2 cellular contexts compared by ENCODE assay signal in the genomic region with DNA sequence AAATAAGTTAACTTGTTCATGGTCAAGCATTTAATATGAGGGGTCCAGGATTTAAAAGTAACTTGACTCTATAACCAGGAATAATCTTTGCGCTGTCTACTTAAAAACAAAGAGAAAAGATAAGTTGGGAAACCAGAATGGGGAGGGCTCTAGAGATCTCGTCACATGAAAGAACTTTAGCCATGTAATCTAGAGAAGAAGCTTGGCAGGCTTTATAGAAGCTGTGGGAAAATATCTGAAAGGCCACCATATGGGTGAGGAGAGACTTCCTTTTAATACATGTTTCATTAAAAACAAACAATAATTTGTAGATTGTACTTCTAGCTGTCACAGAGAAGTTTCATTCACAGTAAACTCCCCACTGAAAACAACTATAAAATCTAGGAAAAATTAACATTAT.
TF ChIP-seq lines count a peak whose summit lies in the region.

No MANE protein-coding gene starts in this region.

TF ChIP-seq in GM23338, 12 proteins besides CTCF, POLR2A, EP300 and RAD21 (continues in another document):
- no peak for TF ChIP-seq EZH2 (IDR thresholded peaks at IDR 0.05; ENCODE audit: low read depth, unreplicated experiment)
- no peak for TF ChIP-seq POLR2AphosphoS5 (IDR thresholded peaks at IDR 0.05; ENCODE audit: low read depth)
- TF ChIP-seq ETS1 (IDR thresholded peaks at IDR 0.05): no peak
- no peak for TF ChIP-seq JUNB (IDR thresholded peaks at IDR 0.05; ENCODE audit: unreplicated experiment)
- no peak for TF ChIP-seq ZNF331 (CRISPR knock-in tag; IDR thresholded peaks at IDR 0.05; ENCODE audit: low read depth)
- no peak for TF ChIP-seq EZH2phosphoT487 (IDR thresholded peaks at IDR 0.05; ENCODE audit: unreplicated experiment)
- TF ChIP-seq STAT1 (IDR thresholded peaks at IDR 0.05; ENCODE audit: unreplicated experiment): no peak
- TF ChIP-seq ZNF114 (CRISPR knock-in tag; IDR thresholded peaks at IDR 0.05): no peak
- TF ChIP-seq, protein P1, sequence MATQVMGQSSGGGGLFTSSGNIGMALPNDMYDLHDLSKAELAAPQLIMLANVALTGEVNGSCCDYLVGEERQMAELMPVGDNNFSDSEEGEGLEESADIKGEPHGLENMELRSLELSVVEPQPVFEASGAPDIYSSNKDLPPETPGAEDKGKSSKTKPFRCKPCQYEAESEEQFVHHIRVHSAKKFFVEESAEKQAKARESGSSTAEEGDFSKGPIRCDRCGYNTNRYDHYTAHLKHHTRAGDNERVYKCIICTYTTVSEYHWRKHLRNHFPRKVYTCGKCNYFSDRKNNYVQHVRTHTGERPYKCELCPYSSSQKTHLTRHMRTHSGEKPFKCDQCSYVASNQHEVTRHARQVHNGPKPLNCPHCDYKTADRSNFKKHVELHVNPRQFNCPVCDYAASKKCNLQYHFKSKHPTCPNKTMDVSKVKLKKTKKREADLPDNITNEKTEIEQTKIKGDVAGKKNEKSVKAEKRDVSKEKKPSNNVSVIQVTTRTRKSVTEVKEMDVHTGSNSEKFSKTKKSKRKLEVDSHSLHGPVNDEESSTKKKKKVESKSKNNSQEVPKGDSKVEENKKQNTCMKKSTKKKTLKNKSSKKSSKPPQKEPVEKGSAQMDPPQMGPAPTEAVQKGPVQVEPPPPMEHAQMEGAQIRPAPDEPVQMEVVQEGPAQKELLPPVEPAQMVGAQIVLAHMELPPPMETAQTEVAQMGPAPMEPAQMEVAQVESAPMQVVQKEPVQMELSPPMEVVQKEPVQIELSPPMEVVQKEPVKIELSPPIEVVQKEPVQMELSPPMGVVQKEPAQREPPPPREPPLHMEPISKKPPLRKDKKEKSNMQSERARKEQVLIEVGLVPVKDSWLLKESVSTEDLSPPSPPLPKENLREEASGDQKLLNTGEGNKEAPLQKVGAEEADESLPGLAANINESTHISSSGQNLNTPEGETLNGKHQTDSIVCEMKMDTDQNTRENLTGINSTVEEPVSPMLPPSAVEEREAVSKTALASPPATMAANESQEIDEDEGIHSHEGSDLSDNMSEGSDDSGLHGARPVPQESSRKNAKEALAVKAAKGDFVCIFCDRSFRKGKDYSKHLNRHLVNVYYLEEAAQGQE (IDR thresholded peaks at IDR 0.05; ENCODE audit: unreplicated experiment): no peak
- no peak for TF ChIP-seq ZNF462 (CRISPR knock-in tag; IDR thresholded peaks at IDR 0.05)

TF ChIP-seq in H1, 55 proteins besides CTCF, POLR2A, EP300 and RAD21:
- TF ChIP-seq, protein P2, sequence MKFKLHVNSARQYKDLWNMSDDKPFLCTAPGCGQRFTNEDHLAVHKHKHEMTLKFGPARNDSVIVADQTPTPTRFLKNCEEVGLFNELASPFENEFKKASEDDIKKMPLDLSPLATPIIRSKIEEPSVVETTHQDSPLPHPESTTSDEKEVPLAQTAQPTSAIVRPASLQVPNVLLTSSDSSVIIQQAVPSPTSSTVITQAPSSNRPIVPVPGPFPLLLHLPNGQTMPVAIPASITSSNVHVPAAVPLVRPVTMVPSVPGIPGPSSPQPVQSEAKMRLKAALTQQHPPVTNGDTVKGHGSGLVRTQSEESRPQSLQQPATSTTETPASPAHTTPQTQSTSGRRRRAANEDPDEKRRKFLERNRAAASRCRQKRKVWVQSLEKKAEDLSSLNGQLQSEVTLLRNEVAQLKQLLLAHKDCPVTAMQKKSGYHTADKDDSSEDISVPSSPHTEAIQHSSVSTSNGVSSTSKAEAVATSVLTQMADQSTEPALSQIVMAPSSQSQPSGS (IDR thresholded peaks at IDR 0.05; ENCODE audit: low read length): no peak
- TF ChIP-seq SIRT6 (IDR thresholded peaks at IDR 0.05; ENCODE audit: low read length) (no peak), SP2 (IDR thresholded peaks at IDR 0.05; ENCODE audit: low read length) (no peak), CREB1 (IDR thresholded peaks at IDR 0.05) (no peak), MAX (IDR thresholded peaks at IDR 0.05) (no peak), JUND (IDR thresholded peaks at IDR 0.05; ENCODE audit: low read length) (no peak), BACH1 (IDR thresholded peaks at IDR 0.05; ENCODE audit: low read length) (no peak), USF2 (IDR thresholded peaks at IDR 0.05; ENCODE audit: low read length) (no peak), SUZ12 (IDR thresholded peaks at IDR 0.05; ENCODE audit: low read length) (no peak), MAFK (IDR thresholded peaks at IDR 0.05; ENCODE audit: low read depth, low read length) (no peak), RBBP5 (IDR thresholded peaks at IDR 0.05; ENCODE audit: borderline replicate concordance, low read depth, low read length) (no peak), SP4 (IDR thresholded peaks at IDR 0.05; ENCODE audit: low read length) (no peak), CHD1 (IDR thresholded peaks at IDR 0.05; ENCODE audit: low read depth, low read length) (no peak), RXRA (IDR thresholded peaks at IDR 0.05; ENCODE audit: insufficient read depth, low read depth, low read length) (no peak), NRF1 (IDR thresholded peaks at IDR 0.05; ENCODE audit: low read depth, low read length) (no peak), ZNF274 (IDR thresholded peaks at IDR 0.05; ENCODE audit: borderline replicate concordance, extremely low read depth, low read length) (no peak), EZH2 (IDR thresholded peaks at IDR 0.05; ENCODE audit: low read depth, low read length, severe bottlenecking) (no peak)
- TF ChIP-seq, protein P3, sequence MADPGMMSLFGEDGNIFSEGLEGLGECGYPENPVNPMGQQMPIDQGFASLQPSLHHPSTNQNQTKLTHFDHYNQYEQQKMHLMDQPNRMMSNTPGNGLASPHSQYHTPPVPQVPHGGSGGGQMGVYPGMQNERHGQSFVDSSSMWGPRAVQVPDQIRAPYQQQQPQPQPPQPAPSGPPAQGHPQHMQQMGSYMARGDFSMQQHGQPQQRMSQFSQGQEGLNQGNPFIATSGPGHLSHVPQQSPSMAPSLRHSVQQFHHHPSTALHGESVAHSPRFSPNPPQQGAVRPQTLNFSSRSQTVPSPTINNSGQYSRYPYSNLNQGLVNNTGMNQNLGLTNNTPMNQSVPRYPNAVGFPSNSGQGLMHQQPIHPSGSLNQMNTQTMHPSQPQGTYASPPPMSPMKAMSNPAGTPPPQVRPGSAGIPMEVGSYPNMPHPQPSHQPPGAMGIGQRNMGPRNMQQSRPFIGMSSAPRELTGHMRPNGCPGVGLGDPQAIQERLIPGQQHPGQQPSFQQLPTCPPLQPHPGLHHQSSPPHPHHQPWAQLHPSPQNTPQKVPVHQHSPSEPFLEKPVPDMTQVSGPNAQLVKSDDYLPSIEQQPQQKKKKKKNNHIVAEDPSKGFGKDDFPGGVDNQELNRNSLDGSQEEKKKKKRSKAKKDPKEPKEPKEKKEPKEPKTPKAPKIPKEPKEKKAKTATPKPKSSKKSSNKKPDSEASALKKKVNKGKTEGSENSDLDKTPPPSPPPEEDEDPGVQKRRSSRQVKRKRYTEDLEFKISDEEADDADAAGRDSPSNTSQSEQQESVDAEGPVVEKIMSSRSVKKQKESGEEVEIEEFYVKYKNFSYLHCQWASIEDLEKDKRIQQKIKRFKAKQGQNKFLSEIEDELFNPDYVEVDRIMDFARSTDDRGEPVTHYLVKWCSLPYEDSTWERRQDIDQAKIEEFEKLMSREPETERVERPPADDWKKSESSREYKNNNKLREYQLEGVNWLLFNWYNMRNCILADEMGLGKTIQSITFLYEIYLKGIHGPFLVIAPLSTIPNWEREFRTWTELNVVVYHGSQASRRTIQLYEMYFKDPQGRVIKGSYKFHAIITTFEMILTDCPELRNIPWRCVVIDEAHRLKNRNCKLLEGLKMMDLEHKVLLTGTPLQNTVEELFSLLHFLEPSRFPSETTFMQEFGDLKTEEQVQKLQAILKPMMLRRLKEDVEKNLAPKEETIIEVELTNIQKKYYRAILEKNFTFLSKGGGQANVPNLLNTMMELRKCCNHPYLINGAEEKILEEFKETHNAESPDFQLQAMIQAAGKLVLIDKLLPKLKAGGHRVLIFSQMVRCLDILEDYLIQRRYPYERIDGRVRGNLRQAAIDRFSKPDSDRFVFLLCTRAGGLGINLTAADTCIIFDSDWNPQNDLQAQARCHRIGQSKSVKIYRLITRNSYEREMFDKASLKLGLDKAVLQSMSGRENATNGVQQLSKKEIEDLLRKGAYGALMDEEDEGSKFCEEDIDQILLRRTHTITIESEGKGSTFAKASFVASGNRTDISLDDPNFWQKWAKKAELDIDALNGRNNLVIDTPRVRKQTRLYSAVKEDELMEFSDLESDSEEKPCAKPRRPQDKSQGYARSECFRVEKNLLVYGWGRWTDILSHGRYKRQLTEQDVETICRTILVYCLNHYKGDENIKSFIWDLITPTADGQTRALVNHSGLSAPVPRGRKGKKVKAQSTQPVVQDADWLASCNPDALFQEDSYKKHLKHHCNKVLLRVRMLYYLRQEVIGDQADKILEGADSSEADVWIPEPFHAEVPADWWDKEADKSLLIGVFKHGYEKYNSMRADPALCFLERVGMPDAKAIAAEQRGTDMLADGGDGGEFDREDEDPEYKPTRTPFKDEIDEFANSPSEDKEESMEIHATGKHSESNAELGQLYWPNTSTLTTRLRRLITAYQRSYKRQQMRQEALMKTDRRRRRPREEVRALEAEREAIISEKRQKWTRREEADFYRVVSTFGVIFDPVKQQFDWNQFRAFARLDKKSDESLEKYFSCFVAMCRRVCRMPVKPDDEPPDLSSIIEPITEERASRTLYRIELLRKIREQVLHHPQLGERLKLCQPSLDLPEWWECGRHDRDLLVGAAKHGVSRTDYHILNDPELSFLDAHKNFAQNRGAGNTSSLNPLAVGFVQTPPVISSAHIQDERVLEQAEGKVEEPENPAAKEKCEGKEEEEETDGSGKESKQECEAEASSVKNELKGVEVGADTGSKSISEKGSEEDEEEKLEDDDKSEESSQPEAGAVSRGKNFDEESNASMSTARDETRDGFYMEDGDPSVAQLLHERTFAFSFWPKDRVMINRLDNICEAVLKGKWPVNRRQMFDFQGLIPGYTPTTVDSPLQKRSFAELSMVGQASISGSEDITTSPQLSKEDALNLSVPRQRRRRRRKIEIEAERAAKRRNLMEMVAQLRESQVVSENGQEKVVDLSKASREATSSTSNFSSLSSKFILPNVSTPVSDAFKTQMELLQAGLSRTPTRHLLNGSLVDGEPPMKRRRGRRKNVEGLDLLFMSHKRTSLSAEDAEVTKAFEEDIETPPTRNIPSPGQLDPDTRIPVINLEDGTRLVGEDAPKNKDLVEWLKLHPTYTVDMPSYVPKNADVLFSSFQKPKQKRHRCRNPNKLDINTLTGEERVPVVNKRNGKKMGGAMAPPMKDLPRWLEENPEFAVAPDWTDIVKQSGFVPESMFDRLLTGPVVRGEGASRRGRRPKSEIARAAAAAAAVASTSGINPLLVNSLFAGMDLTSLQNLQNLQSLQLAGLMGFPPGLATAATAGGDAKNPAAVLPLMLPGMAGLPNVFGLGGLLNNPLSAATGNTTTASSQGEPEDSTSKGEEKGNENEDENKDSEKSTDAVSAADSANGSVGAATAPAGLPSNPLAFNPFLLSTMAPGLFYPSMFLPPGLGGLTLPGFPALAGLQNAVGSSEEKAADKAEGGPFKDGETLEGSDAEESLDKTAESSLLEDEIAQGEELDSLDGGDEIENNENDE (IDR thresholded peaks at IDR 0.05; ENCODE audit: insufficient replicate concordance, low read length): no peak
